ENCODE assay signal across 8 cellular contexts in genomic region chr4:165327211-165328100, GRCh38. TPM values are rescaled to one million over a fixed set of nuclear protein-coding genes. Genes with fewer than 3 reads are reported as not detected.
DNase-seq lines count a peak whose midpoint lies in the region; ATAC-seq, FAIRE-seq and TF ChIP-seq lines count a peak whose summit lies in the region.

Gene MSMO1, plus strand, starts transcription at chr4:165327669. Its CDS starts 5,702 bp downstream, at chr4:165333371.

- ATAC-seq in activated T-helper 17 cell treated with anti-CD3 and anti-CD28 coated beads, Interleukin-2, amount 50 U/mL, for 72 hours (replicated peaks), result peak; percentile 97
- ATAC-seq in naive thymus-derived CD4-positive, alpha-beta T cell, result peak; percentile 98
- ATAC-seq in stimulated activated naive B cell treated with anti-CD40 and anti-IgM and Interleukin-4, amounts not matched to agents 10 μg/mL and 1 μg/mL and 100 μg/mL, for 72 hours (replicated peaks), result peak; percentile 98

- no peaks in the 10 kb centered on the region for H3K9me3 Mint-ChIP-seq in activated T-helper 17 cell treated with anti-CD3 and anti-CD28 coated beads, Interleukin-2, amount 50 U/mL, for 72 hours
- no peaks in the 10 kb centered on the region for H3K9me3 Mint-ChIP-seq in naive thymus-derived CD4-positive, alpha-beta T cell
- no peaks in the 10 kb centered on the region for H3K9me3 Mint-ChIP-seq in stimulated activated naive B cell treated with anti-CD40 and anti-IgM and Interleukin-4, amounts not matched to agents 10 μg/mL and 1 μg/mL and 100 μg/mL, for 72 hours

- POLR2A ChIA-PET in RWPE1 (lab: Yijun Ruan, JAX; ENCODE audit: low non-redundant PET), result interaction anchor here (0.8 kb wide), 1 partner anchor 33 kb away, joined by 3 read pairs; no protein-coding TSS in a partner anchor
- POLR2A ChIA-PET in naive thymus-derived CD4-positive, alpha-beta T cell (lab: Charles Lee), result interaction anchor here (0.7 to 2.5 kb wide), 10 partner anchors 11 to 214 kb away, joined by 3 to 7 read pairs (median 4); partner anchors contain the start of gene TMEM192

- H3K4me1 ChIP-seq in naive thymus-derived CD4-positive, alpha-beta T cell (ENCODE audit: control insufficient read depth in 2 of 2, insufficient read depth in 2 of 2, low read length in 2 of 2), result peaks cover 18 to 31% of the 10 kb centered on the region in 2 donors

- peak within 1 kb of the TSS; percentile 90 for H3K27ac ChIP-seq in RWPE1
- H3K27ac ChIP-seq in naive thymus-derived CD4-positive, alpha-beta T cell (ENCODE audit: low read depth, low read length), result peak within 1 kb of the TSS; percentile 76

- H3K27ac Mint-ChIP-seq in activated T-helper 17 cell treated with anti-CD3 and anti-CD28 coated beads, Interleukin-2, amount 50 U/mL, for 72 hours, result no peak within 1 kb of the TSS
- H3K27ac Mint-ChIP-seq in naive thymus-derived CD4-positive, alpha-beta T cell, result no peak within 1 kb of the TSS
- no peak within 1 kb of the TSS for H3K27ac Mint-ChIP-seq in stimulated activated naive B cell treated with anti-CD40 and anti-IgM and Interleukin-4, amounts not matched to agents 10 μg/mL and 1 μg/mL and 100 μg/mL, for 72 hours

- H3K4me1 Mint-ChIP-seq in activated T-helper 17 cell treated with anti-CD3 and anti-CD28 coated beads, Interleukin-2, amount 50 U/mL, for 72 hours, result peaks cover 36% of the 10 kb centered on the region
- peaks cover 23 to 43% (median 31%) of the 10 kb centered on the region in 7 donors for H3K4me1 Mint-ChIP-seq in naive thymus-derived CD4-positive, alpha-beta T cell
- peaks cover 31 to 38% of the 10 kb centered on the region in 2 donors for H3K4me1 Mint-ChIP-seq in stimulated activated naive B cell treated with anti-CD40 and anti-IgM and Interleukin-4, amounts not matched to agents 10 μg/mL and 1 μg/mL and 100 μg/mL, for 72 hours

- FAIRE-seq in H54 (lab: Jason Lieb, UNC), result peak; percentile 85

- no peaks in the 10 kb centered on the region for H3K27me3 Mint-ChIP-seq in activated T-helper 17 cell treated with anti-CD3 and anti-CD28 coated beads, Interleukin-2, amount 50 U/mL, for 72 hours
- H3K27me3 Mint-ChIP-seq in naive thymus-derived CD4-positive, alpha-beta T cell, result no peaks in the 10 kb centered on the region
- H3K27me3 Mint-ChIP-seq in stimulated activated naive B cell treated with anti-CD40 and anti-IgM and Interleukin-4, amounts not matched to agents 10 μg/mL and 1 μg/mL and 100 μg/mL, for 72 hours, result no peaks in the 10 kb centered on the region

- CTCF ChIA-PET in RWPE1 (lab: Yijun Ruan, JAX), result interaction anchor here (0.7 kb wide), 1 partner anchor 147 kb away, joined by 3 read pairs; no protein-coding TSS in a partner anchor
- CTCF ChIA-PET in naive thymus-derived CD4-positive, alpha-beta T cell (lab: Charles Lee), result interaction anchor here (1.0 kb wide), 1 partner anchor 197 kb away, joined by 3 read pairs; no protein-coding TSS in a partner anchor

- no peaks in the 10 kb centered on the region for H3K36me3 Mint-ChIP-seq in activated T-helper 17 cell treated with anti-CD3 and anti-CD28 coated beads, Interleukin-2, amount 50 U/mL, for 72 hours (ENCODE audit: low read depth)
- peaks cover 0 to 26% (median 15%) of the 10 kb centered on the region in 5 donors for H3K36me3 Mint-ChIP-seq in naive thymus-derived CD4-positive, alpha-beta T cell
- peaks cover 24 to 38% of the 10 kb centered on the region in 2 donors for H3K36me3 Mint-ChIP-seq in stimulated activated naive B cell treated with anti-CD40 and anti-IgM and Interleukin-4, amounts not matched to agents 10 μg/mL and 1 μg/mL and 100 μg/mL, for 72 hours

- H3K36me3 ChIP-seq in naive thymus-derived CD4-positive, alpha-beta T cell (ENCODE audit: control insufficient read depth in 2 of 3, insufficient read depth in 3 of 3, low read length in 3 of 3), result no peaks in the 10 kb centered on the region

- H3K9me3 ChIP-seq in naive thymus-derived CD4-positive, alpha-beta T cell (ENCODE audit: control insufficient read depth in 2 of 3, low read length in 3 of 3), result no peaks in the 10 kb centered on the region

- no peak for TF ChIP-seq CTCF in RWPE1 (conservative IDR thresholded peaks at IDR 0.05; ENCODE audit: low read depth)
- no peak for TF ChIP-seq CTCF in fibroblast of mammary gland (conservative IDR thresholded peaks at IDR 0.05; ENCODE audit: control insufficient read depth, insufficient read depth, low read depth, low read length)

- peak; percentile 100 for DNase-seq in ELF-1 (ENCODE audit: low read depth, low spot score)
- peak; percentile 77 for DNase-seq in H54 (ENCODE audit: insufficient read length, low spot score)
- DNase-seq in LoVo (ENCODE audit: low spot score), result peak; percentile 97
- DNase-seq in RWPE1 (ENCODE audit: low spot score), result peak; percentile 95
- DNase-seq in fibroblast of mammary gland (ENCODE audit: low read depth), result peak; percentile 99
- peak; percentile 94 to 99 (median 97) for DNase-seq in naive thymus-derived CD4-positive, alpha-beta T cell
- DNase-seq in stimulated activated naive B cell treated with anti-CD40 and anti-IgM and Interleukin-4, amounts not matched to agents 10 μg/mL and 1 μg/mL and 100 μg/mL, for 72 hours, result peak; percentile 99

- no peaks in the 10 kb centered on the region for H3K27me3 ChIP-seq in naive thymus-derived CD4-positive, alpha-beta T cell (ENCODE audit: control insufficient read depth in 2 of 2, insufficient read depth in 2 of 2, low read length in 2 of 2)

- no peak within 1 kb of the TSS for H3K4me3 Mint-ChIP-seq in activated T-helper 17 cell treated with anti-CD3 and anti-CD28 coated beads, Interleukin-2, amount 50 U/mL, for 72 hours
- H3K4me3 Mint-ChIP-seq in naive thymus-derived CD4-positive, alpha-beta T cell, result no peak within 1 kb of the TSS
- no peak within 1 kb of the TSS for H3K4me3 Mint-ChIP-seq in stimulated activated naive B cell treated with anti-CD40 and anti-IgM and Interleukin-4, amounts not matched to agents 10 μg/mL and 1 μg/mL and 100 μg/mL, for 72 hours

- peak within 1 kb of the TSS; percentile 100 for H3K4me3 ChIP-seq in fibroblast of mammary gland (ENCODE audit: control insufficient read depth, low read depth, low read length)
- peak within 1 kb of the TSS; percentile 82 for H3K4me3 ChIP-seq in naive thymus-derived CD4-positive, alpha-beta T cell (ENCODE audit: low read length)

- intact Hi-C loops in naive thymus-derived CD4-positive, alpha-beta T cell (cut with micrococcal nuclease), result loop anchor here (1.0 to 10.0 kb wide), 10 partner anchors 26 to 1835 kb away; partner anchors contain the start of genes KLHL2 (in 2 of the 2), TMEM192 (in 2 of the 2) and TMA16 (in 1 of the 2)

- TF ChIP-seq POLR2A in H54 (IDR thresholded peaks at IDR 0.05; ENCODE audit: low read depth, low read length), result peak; percentile 54; the same call in 1 of the 2 replicates

RNA-seq across cellular contexts. Expression of gene MSMO1, which starts in this region (rescaled TPM):
- 10 to 100 TPM; 57.9 to 71.4 TPM for total RNA-seq in activated T-helper 17 cell treated with anti-CD3 and anti-CD28 coated beads, Interleukin-2, amount 50 U/mL, for 72 hours
- 10 to 100 TPM in 4 of 5 experiments, 1 to 10 TPM in 1; 9.6 to 37.9 (median 24.6) TPM for total RNA-seq in naive thymus-derived CD4-positive, alpha-beta T cell
- 10 to 100 TPM; 16.1 to 22.8 TPM for polyA plus RNA-seq in naive thymus-derived CD4-positive, alpha-beta T cell

Comparison
In these comparisons a context has a peak if more than half of its experiments do, and no peak if none do; other contexts are left out.
1. Peak in every context shown above with its lines: DNase-seq, ATAC-seq, H3K4me3 ChIP-seq and H3K27ac ChIP-seq.